In the genomic region with DNA sequence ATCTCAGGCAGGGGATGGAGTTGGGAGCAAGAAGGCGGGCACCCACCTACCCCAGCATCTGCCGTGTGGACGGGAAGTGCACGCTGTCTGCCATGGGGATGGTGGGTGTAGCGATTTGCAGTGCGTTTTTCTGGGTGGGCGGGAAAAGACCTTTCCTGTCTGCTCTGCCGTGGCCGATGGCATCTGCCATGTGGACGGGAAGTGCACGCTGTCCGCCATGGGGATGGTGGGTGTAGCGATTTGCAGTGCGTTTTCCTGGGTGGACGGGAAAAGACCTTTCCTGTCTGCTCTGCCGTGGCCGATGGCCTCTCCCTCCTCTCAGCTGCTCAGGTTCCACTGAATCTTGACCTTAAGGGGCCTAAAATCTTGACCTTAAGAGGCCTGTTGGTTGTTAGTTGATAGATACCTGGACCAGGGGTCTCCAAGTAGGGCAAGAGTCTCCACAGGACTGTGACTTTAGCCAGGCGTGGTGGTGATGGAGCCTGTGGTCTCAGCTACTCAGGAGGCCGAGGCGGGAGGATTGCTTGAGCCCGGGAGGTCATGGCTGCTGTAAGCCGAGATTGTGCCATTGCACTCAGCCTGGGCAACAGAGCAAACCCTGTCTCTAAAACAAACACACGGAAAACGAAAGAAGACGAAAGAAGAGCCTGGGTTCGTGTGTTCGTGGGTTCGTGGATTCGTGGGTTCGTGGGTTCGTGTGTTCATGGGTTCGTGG, we compare ENCODE assay signal across 27 cellular contexts.
DNase-seq lines count a peak whose midpoint lies in the region; ATAC-seq, FAIRE-seq and TF ChIP-seq lines count a peak whose summit lies in the region.
"Had no signal": no experiment of that assay in that cellular context is flagged by ENCODE, and none has a peak within 500 bp of the region (broad histone marks: within the 10 kb centered on the region; RNA-seq: fewer than 3 reads in every experiment).

No MANE protein-coding gene starts in this region.

- H2AFZ ChIP-seq in H1 (ENCODE audit: low read length) (no peak overlapping the region), neuronal stem cell (ENCODE audit: low read length) (no peak overlapping the region)

- 93% methylated on average over 30 of the region's 32 CpGs; no CpG with 5 or more reads in 1 of the 2 experiments for WGBS in H1 (ENCODE audit: extremely low coverage in 1 of 2, insufficient coverage in 1 of 2, insufficient read length in 1 of 2, insufficient replicate concordance in 2 of 2, low coverage in 1 of 2, low lambda C conversion rate in 2 of 2, missing lambda C conversion rate in 1 of 2), 2 experiments
- WGBS in neuronal stem cell (ENCODE audit: extremely low coverage in 2 of 2, insufficient read length in 2 of 2, insufficient replicate concordance in 1 of 2), 2 donors = 100% methylated on average over 5 of the region's 32 CpGs; no CpG with 5 or more reads in 1 of the 2 donors

- no peaks in the 10 kb centered on the region for H4K20me1 ChIP-seq in H1 (replicated peaks in 1 of 2; ENCODE audit: control insufficient read depth in 1 of 2, insufficient read depth in 2 of 2, low read length in 2 of 2)

- H3K4me3 ChIP-seq in H1 (ENCODE audit: extremely low read depth in 1 of 4, insufficient read depth in 2 of 4, low read depth in 3 of 4, low read length in 4 of 4) (no peak overlapping the region), neuronal stem cell (ENCODE audit: low read length in 2 of 2) (no peak overlapping the region)
- H3K4me3 ChIP-seq: GM12878 had no signal

- no peak overlapping the region for H3K27ac Mint-ChIP-seq in activated T-cell treated with anti-CD3 and anti-CD28 coated beads, Interleukin-2, amount 50 U/mL, for 72 hours
- H3K27ac Mint-ChIP-seq: B cell had no signal

- H2BK12ac ChIP-seq in H1 (ENCODE audit: low read depth, low read length) (0 out of 2 replicates have a peak overlapping the region, but pooled peaks have one; percentile 9), neuronal stem cell (ENCODE audit: low read length) (no peak overlapping the region)

- TF ChIP-seq EP300 in H1 (IDR thresholded peaks at IDR 0.05; ENCODE audit: borderline replicate concordance in 1 of 2, low read depth in 2 of 2, low read length in 2 of 2) = no peak

- no peaks in the 10 kb centered on the region for H3K4me1 Mint-ChIP-seq in activated T-cell treated with anti-CD3 and anti-CD28 coated beads, Interleukin-2, amount 50 U/mL, for 72 hours (ENCODE audit: low read depth)
- H3K4me1 Mint-ChIP-seq: B cell; CD8-positive, alpha-beta memory T cell had no signal

- no peak for FAIRE-seq in H1 (lab: Jason Lieb, UNC)
- FAIRE-seq in urothelium cell line (lab: Jason Lieb, UNC) = peak; percentile 5
- FAIRE-seq: GM12878, GM19239, H54, HepG2 had no signal

- POLR2A ChIA-PET in H1 (lab: Charles Lee; ENCODE audit: partially characterized antibody) = no interaction called here

- no peak for ATAC-seq in activated T-cell treated with anti-CD3 and anti-CD28 coated beads, Interleukin-2, amount 50 U/mL, for 72 hours (replicated peaks in 1 of 2)
- ATAC-seq in GM18861 (IDR thresholded peaks at IDR 0.05; ENCODE audit: unreplicated experiment) = no peak
- ATAC-seq: GM12878, HepG2 had no signal

- H3K14ac ChIP-seq in H1 (ENCODE audit: insufficient read length) = no peak overlapping the region
- peak overlapping the region; percentile 86 for H3K14ac ChIP-seq in neuronal stem cell (ENCODE audit: low read length)

- no peaks in the 10 kb centered on the region for H3K27me3 Mint-ChIP-seq in activated T-cell treated with anti-CD3 and anti-CD28 coated beads, Interleukin-2, amount 50 U/mL, for 72 hours (ENCODE audit: low read depth)
- H3K27me3 Mint-ChIP-seq: B cell; CD8-positive, alpha-beta memory T cell had no signal

- H3K27me3 ChIP-seq in H1 (replicated peaks in 1 of 4; ENCODE audit: control insufficient read depth in 3 of 4, extremely low read depth in 1 of 4, insufficient read depth in 3 of 4, low read length in 3 of 4) = no peaks in the 10 kb centered on the region
- no peaks in the 10 kb centered on the region for H3K27me3 ChIP-seq in neuronal stem cell (ENCODE audit: control insufficient read depth in 3 of 3, insufficient read depth in 3 of 3, low read depth in 1 of 3, low read length in 3 of 3)

- TF ChIP-seq POLR2A in H1 (IDR thresholded peaks at IDR 0.05; ENCODE audit: control extremely low read depth in 1 of 2, low read depth in 2 of 2, low read length in 2 of 2) = no peak

- no peaks in the 10 kb centered on the region for H3K79me2 ChIP-seq in H1 (ENCODE audit: control insufficient read depth in 1 of 2, insufficient read depth in 2 of 2, low read length in 2 of 2)

- H2BK5ac ChIP-seq in H1 (ENCODE audit: low read depth, low read length) = no peak overlapping the region
- no peak overlapping the region for H2BK5ac ChIP-seq in neuronal stem cell (ENCODE audit: low read length)

- TF ChIP-seq CTCF in H1 (IDR thresholded peaks at IDR 0.05; ENCODE audit: control extremely low read depth in 1 of 3, insufficient read depth in 1 of 3, low read depth in 1 of 3, low read length in 3 of 3) = no peak

- H3K18ac ChIP-seq in H1 (ENCODE audit: extremely low read depth, low read length) = no peak overlapping the region
- no peak overlapping the region for H3K18ac ChIP-seq in neuronal stem cell (ENCODE audit: low read length)

- peaks cover 0 to 2% of the 10 kb centered on the region in 2 donors for H3K9me3 Mint-ChIP-seq in activated T-cell treated with anti-CD3 and anti-CD28 coated beads, Interleukin-2, amount 50 U/mL, for 72 hours

- H3K23ac ChIP-seq in H1 (ENCODE audit: insufficient read length) = no peak overlapping the region
- no peak overlapping the region for H3K23ac ChIP-seq in neuronal stem cell (ENCODE audit: low read depth, low read length, poor library complexity)

- H3K36me3 Mint-ChIP-seq in activated T-cell treated with anti-CD3 and anti-CD28 coated beads, Interleukin-2, amount 50 U/mL, for 72 hours (ENCODE audit: insufficient read depth in 2 of 2) = no peaks in the 10 kb centered on the region
- H3K36me3 Mint-ChIP-seq: CD8-positive, alpha-beta memory T cell had no signal

- no peaks in the 10 kb centered on the region; a peak in 1 of 7 replicates for H3K4me1 ChIP-seq in H1 (replicated peaks in 1 of 4; ENCODE audit: control insufficient read depth in 3 of 4, insufficient read depth in 4 of 4, low read length in 3 of 4)
- no peaks in the 10 kb centered on the region for H3K4me1 ChIP-seq in neuronal stem cell (ENCODE audit: control insufficient read depth in 2 of 2, insufficient read depth in 1 of 2, low read depth in 1 of 2, low read length in 2 of 2)

- H3K27ac ChIP-seq in H1 (ENCODE audit: low read depth, low read length) = no peak overlapping the region
- H3K27ac ChIP-seq in neuronal stem cell (replicated peaks; ENCODE audit: low read length) = no peak overlapping the region
- H3K27ac ChIP-seq: 22Rv1, C4-2B had no signal

- H3K9ac ChIP-seq in H1 (replicated peaks in 1 of 4; ENCODE audit: extremely low read depth in 1 of 4, low read depth in 3 of 4, low read length in 3 of 4) (no peak overlapping the region), neuronal stem cell (ENCODE audit: low read depth, low read length, poor library complexity) (no peak overlapping the region)

- H3K36me3 ChIP-seq in H1 (ENCODE audit: control insufficient read depth in 2 of 4, insufficient read depth in 4 of 4, low read length in 3 of 4) = no peaks in the 10 kb centered on the region
- no peaks in the 10 kb centered on the region for H3K36me3 ChIP-seq in neuronal stem cell (replicated peaks in 1 of 2; ENCODE audit: control insufficient read depth in 2 of 2, insufficient read depth in 2 of 2, low read length in 2 of 2)

- H3K4me2 ChIP-seq in H1 (ENCODE audit: insufficient read depth in 1 of 2, low read depth in 2 of 2, low read length in 2 of 2) (no peak overlapping the region), neuronal stem cell (ENCODE audit: insufficient read depth, low read length, poor library complexity, severe bottlenecking) (no peak overlapping the region)

- H4K5ac ChIP-seq in H1 (ENCODE audit: insufficient read length, low read depth, low read length) = no peak overlapping the region

- no peak overlapping the region for H2BK20ac ChIP-seq in H1 (ENCODE audit: low read length)

- H3K79me1 ChIP-seq in H1 (ENCODE audit: low read depth, low read length) (no peaks in the 10 kb centered on the region), neuronal stem cell (ENCODE audit: low read depth, low read length) (no peaks in the 10 kb centered on the region)

- no peak overlapping the region for H3K4ac ChIP-seq in H1 (replicated peaks; ENCODE audit: insufficient read length, low read depth, low read length)
- H3K4ac ChIP-seq in neuronal stem cell (ENCODE audit: low read length) = no peak overlapping the region

- H4K91ac ChIP-seq in H1 (replicated peaks; ENCODE audit: insufficient read length, low read length) = no peak overlapping the region
- no peak overlapping the region for H4K91ac ChIP-seq in neuronal stem cell (ENCODE audit: low read depth, low read length, poor library complexity)

- H2AK5ac ChIP-seq in H1 (ENCODE audit: low read depth, low read length) = peak overlapping the region; percentile 65; the same call in 1 of the 2 replicates
- H2AK5ac ChIP-seq in neuronal stem cell (ENCODE audit: low read depth, low read length) = peak overlapping the region; percentile 30

- H2BK15ac ChIP-seq in H1 (ENCODE audit: low read length) (no peak overlapping the region), neuronal stem cell (ENCODE audit: low read length) (peak overlapping the region; percentile 61)

- no peak for TF ChIP-seq RAD21 in H1 (IDR thresholded peaks at IDR 0.05 in 1 of 2, conservative IDR thresholded peaks at IDR 0.05 in 1 of 2; ENCODE audit: low read depth in 2 of 2, low read length in 2 of 2)

- CTCF ChIA-PET in H1 (lab: Charles Lee; ENCODE audit: partially characterized antibody) = interaction anchor here (1.0 kb wide), 2 partner anchors 110 to 179 kb away, joined by 3 to 4 read pairs; no protein-coding TSS in a partner anchor

- H3K4me3 Mint-ChIP-seq in activated T-cell treated with anti-CD3 and anti-CD28 coated beads, Interleukin-2, amount 50 U/mL, for 72 hours = no peak overlapping the region
- H3K4me3 Mint-ChIP-seq: B cell; CD8-positive, alpha-beta memory T cell had no signal

- H3K56ac ChIP-seq in H1 (replicated peaks; ENCODE audit: insufficient read length, low read depth, low read length) = no peak overlapping the region

- peak; percentile 5 for DNase-seq in activated T-cell treated with anti-CD3 and anti-CD28 coated beads, Interleukin-2, amount 50 U/mL, for 1 hour
- no peak for DNase-seq in activated T-cell treated with anti-CD3 and anti-CD28 coated beads, Interleukin-2, amount 50 U/mL, for 72 hours
- DNase-seq in H1 (ENCODE audit: low read depth in 1 of 2, low spot score in 2 of 2) = no peak
- DNase-seq in neuronal stem cell (ENCODE audit: low spot score) = no peak
- DNase-seq in urothelium cell line (ENCODE audit: low spot score) = no peak
- no peak for DNase-seq in SW 1271 (lab: John Stamatoyannopoulos, UW)
- DNase-seq in activated CD4-positive, CD25-positive, alpha-beta regulatory T cell (lab: John Stamatoyannopoulos, UW) = no peak
- DNase-seq: CD8-positive, alpha-beta memory T cell; DMS 273 treated with DMSO at 0.1 percent for 48 hours; DMS79; EL; GDM1; KBM-7; MV-4-11; NCI-H1105; NCI-H1436 treated with DMSO at 0.1 percent for 48 hours; NCI-H187 treated with DMSO at 0.1 percent for 48 hours; NCI-H524; NCI-H748 treated with DMSO at 0.1 percent for 48 hours had no signal

- H3K23me2 ChIP-seq in H1 (ENCODE audit: low read depth, low read length) = no peaks in the 10 kb centered on the region

- H2BK120ac ChIP-seq in H1 (replicated peaks; ENCODE audit: low read depth, low read length) (no peak overlapping the region), neuronal stem cell (ENCODE audit: low read depth, low read length) (no peak overlapping the region)

- H4K8ac ChIP-seq in H1 (ENCODE audit: extremely low read depth, insufficient read depth, low read length) = no peak overlapping the region
- no peak overlapping the region for H4K8ac ChIP-seq in neuronal stem cell (ENCODE audit: low read depth, low read length)

- H3K9me3 ChIP-seq in H1 (ENCODE audit: insufficient read depth in 2 of 2, low read depth in 1 of 2, low read length in 1 of 2) (no peaks in the 10 kb centered on the region), neuronal stem cell (replicated peaks in 1 of 2; ENCODE audit: control insufficient read depth in 2 of 2, insufficient read depth in 1 of 2, low read depth in 1 of 2, low read length in 2 of 2) (no peaks in the 10 kb centered on the region)
